23 cellular contexts compared by ENCODE assay signal in genomic region chr4:133268205-133268604, GRCh38.
A peak's percentile ranks its signal among the peaks of the same experiment; 100 is the strongest.
DNase-seq lines count a peak whose midpoint lies in the region; ATAC-seq, FAIRE-seq and TF ChIP-seq lines count a peak whose summit lies in the region.
"Had no signal": no experiment of that assay in that cellular context is flagged by ENCODE, and none has a peak within 500 bp of the region (broad histone marks: within the 10 kb centered on the region; RNA-seq: fewer than 3 reads in every experiment).

No MANE protein-coding gene starts in this region.

- TF ChIP-seq EP300 in H1 (IDR thresholded peaks at IDR 0.05; ENCODE audit: borderline replicate concordance in 1 of 2, low read depth in 2 of 2, low read length in 2 of 2) = no peak

- POLR2A ChIA-PET in H1 (lab: Charles Lee; ENCODE audit: partially characterized antibody) = no interaction called here

- H3K79me1 ChIP-seq in H1 (ENCODE audit: low read depth, low read length) (no peaks in the 10 kb centered on the region), neuronal stem cell (ENCODE audit: low read depth, low read length) (no peaks in the 10 kb centered on the region)

- H3K4me1 Mint-ChIP-seq in effector memory CD8-positive, alpha-beta T cell (ENCODE audit: low read depth in 2 of 2) = no peaks in the 10 kb centered on the region
- H3K4me1 Mint-ChIP-seq: CD14-positive monocyte; CD8-positive, alpha-beta memory T cell had no signal

- peak overlapping the region; percentile 75; the same call in 1 of the 2 replicates for H3K27ac ChIP-seq in HUES6 (ENCODE audit: low read depth, low read length)
- no peak overlapping the region for H3K27ac ChIP-seq in H1 (ENCODE audit: low read depth, low read length)
- H3K27ac ChIP-seq in neuronal stem cell (replicated peaks; ENCODE audit: low read length) = no peak overlapping the region
- H3K27ac ChIP-seq: 22Rv1; A549; BLaER1 treated with 17β-estradiol and CSF1 and Interleukin-3, amounts not matched to agents 10 nM and 100 nM had no signal

- H4K5ac ChIP-seq in H1 (ENCODE audit: insufficient read length, low read depth, low read length) = no peak overlapping the region

- H2BK5ac ChIP-seq in H1 (ENCODE audit: low read depth, low read length) (peak overlapping the region; percentile 66; the same call in 1 of the 2 replicates), neuronal stem cell (ENCODE audit: low read length) (no peak overlapping the region)

- H3K4me2 ChIP-seq in H1 (ENCODE audit: insufficient read depth in 1 of 2, low read depth in 2 of 2, low read length in 2 of 2) = no peak overlapping the region
- H3K4me2 ChIP-seq in neuronal stem cell (ENCODE audit: insufficient read depth, low read length, poor library complexity, severe bottlenecking) = no peak overlapping the region
- H3K4me2 ChIP-seq: A549; BLaER1 treated with 17β-estradiol and CSF1 and Interleukin-3, amounts not matched to agents 10 nM and 100 nM had no signal

- no peaks in the 10 kb centered on the region for H3K79me2 ChIP-seq in H1 (ENCODE audit: control insufficient read depth in 1 of 2, insufficient read depth in 2 of 2, low read length in 2 of 2)

- CTCF ChIA-PET in H1 (lab: Charles Lee; ENCODE audit: partially characterized antibody) = interaction anchor here (1.5 kb wide), 1 partner anchor 115 kb away, joined by 3 read pairs; no protein-coding TSS in a partner anchor

- TF ChIP-seq CTCF in H1 (IDR thresholded peaks at IDR 0.05; ENCODE audit: control extremely low read depth in 1 of 3, insufficient read depth in 1 of 3, low read depth in 1 of 3, low read length in 3 of 3) = no peak

- no peak for TF ChIP-seq RAD21 in H1 (IDR thresholded peaks at IDR 0.05 in 1 of 2, conservative IDR thresholded peaks at IDR 0.05 in 1 of 2; ENCODE audit: low read depth in 2 of 2, low read length in 2 of 2)

- H3K27me3 Mint-ChIP-seq in effector memory CD8-positive, alpha-beta T cell = no peaks in the 10 kb centered on the region
- H3K27me3 Mint-ChIP-seq: CD4-positive, alpha-beta T cell; CD8-positive, alpha-beta memory T cell had no signal

- no peak overlapping the region for H2AK5ac ChIP-seq in H1 (ENCODE audit: low read depth, low read length)
- H2AK5ac ChIP-seq in neuronal stem cell (ENCODE audit: low read depth, low read length) = no peak overlapping the region

- no peaks in the 10 kb centered on the region for H3K36me3 ChIP-seq in ES-I3 (ENCODE audit: insufficient read depth, low read length)
- H3K36me3 ChIP-seq in HUES6 (ENCODE audit: control insufficient read depth, insufficient read depth, low read length) = no peaks in the 10 kb centered on the region
- H3K36me3 ChIP-seq in H1 (ENCODE audit: control insufficient read depth in 2 of 4, insufficient read depth in 4 of 4, low read length in 3 of 4) = no peaks in the 10 kb centered on the region
- no peaks in the 10 kb centered on the region for H3K36me3 ChIP-seq in neuronal stem cell (replicated peaks in 1 of 2; ENCODE audit: control insufficient read depth in 2 of 2, insufficient read depth in 2 of 2, low read length in 2 of 2)
- H3K36me3 ChIP-seq: BE2C; BLaER1 treated with 17β-estradiol and CSF1 and Interleukin-3, amounts not matched to agents 10 nM and 100 nM; HAP-1 had no signal

- no peak overlapping the region for H3K56ac ChIP-seq in H1 (replicated peaks; ENCODE audit: insufficient read length, low read depth, low read length)

- H2BK15ac ChIP-seq in H1 (ENCODE audit: low read length) = no peak overlapping the region
- H2BK15ac ChIP-seq in neuronal stem cell (ENCODE audit: low read length) = no peak overlapping the region

- no peak for ATAC-seq in effector memory CD8-positive, alpha-beta T cell (replicated peaks)
- ATAC-seq: A549 had no signal

- H2BK12ac ChIP-seq in H1 (ENCODE audit: low read depth, low read length) = no peak overlapping the region
- H2BK12ac ChIP-seq in neuronal stem cell (ENCODE audit: low read length) = no peak overlapping the region

- H3K9ac ChIP-seq in ES-I3 (ENCODE audit: low read depth, low read length) (peak overlapping the region; percentile 66; the same call in 1 of the 2 replicates), HUES6 (ENCODE audit: low read length) (peak overlapping the region; percentile 95), H1 (replicated peaks in 1 of 4; ENCODE audit: extremely low read depth in 1 of 4, low read depth in 3 of 4, low read length in 3 of 4) (no peak overlapping the region), neuronal stem cell (ENCODE audit: low read depth, low read length, poor library complexity) (no peak overlapping the region)
- H3K9ac ChIP-seq: BLaER1 treated with 17β-estradiol and CSF1 and Interleukin-3, amounts not matched to agents 10 nM and 100 nM had no signal

- peak overlapping the region; percentile 52; the same call in 1 of the 2 replicates for H3K4me3 ChIP-seq in HUES6 (ENCODE audit: low read depth, low read length)
- H3K4me3 ChIP-seq in H1 (ENCODE audit: extremely low read depth in 1 of 4, insufficient read depth in 2 of 4, low read depth in 3 of 4, low read length in 4 of 4) = no peak overlapping the region
- no peak overlapping the region for H3K4me3 ChIP-seq in neuronal stem cell (ENCODE audit: low read length in 2 of 2)
- H3K4me3 ChIP-seq: A549; BLaER1 treated with 17β-estradiol and CSF1 and Interleukin-3, amounts not matched to agents 10 nM and 100 nM; HAP-1 had no signal

- TF ChIP-seq POLR2A in H1 (IDR thresholded peaks at IDR 0.05; ENCODE audit: control extremely low read depth in 1 of 2, low read depth in 2 of 2, low read length in 2 of 2) = no peak

- no peak overlapping the region for H3K4ac ChIP-seq in H1 (replicated peaks; ENCODE audit: insufficient read length, low read depth, low read length)
- no peak overlapping the region for H3K4ac ChIP-seq in neuronal stem cell (ENCODE audit: low read length)

- H3K9me3 Mint-ChIP-seq in effector memory CD8-positive, alpha-beta T cell = no peaks in the 10 kb centered on the region
- H3K9me3 Mint-ChIP-seq: CD4-positive, alpha-beta T cell; HFFc6 had no signal

- no peaks in the 10 kb centered on the region for H3K27me3 ChIP-seq in HUES6 (ENCODE audit: control insufficient read depth, insufficient read depth, low read length)
- no peaks in the 10 kb centered on the region for H3K27me3 ChIP-seq in H1 (replicated peaks in 1 of 4; ENCODE audit: control insufficient read depth in 3 of 4, extremely low read depth in 1 of 4, insufficient read depth in 3 of 4, low read length in 3 of 4)
- no peaks in the 10 kb centered on the region for H3K27me3 ChIP-seq in neuronal stem cell (ENCODE audit: control insufficient read depth in 3 of 3, insufficient read depth in 3 of 3, low read depth in 1 of 3, low read length in 3 of 3)
- H3K27me3 ChIP-seq: BE2C; BLaER1 treated with 17β-estradiol and CSF1 and Interleukin-3, amounts not matched to agents 10 nM and 100 nM had no signal

- H3K18ac ChIP-seq in H1 (ENCODE audit: extremely low read depth, low read length) = no peak overlapping the region
- H3K18ac ChIP-seq in neuronal stem cell (ENCODE audit: low read length) = no peak overlapping the region

- H3K9me3 ChIP-seq in ES-I3 (ENCODE audit: control insufficient read depth, insufficient read depth, low read length) (no peaks in the 10 kb centered on the region), HUES6 (ENCODE audit: control insufficient read depth, insufficient read depth, low read depth, low read length) (no peaks in the 10 kb centered on the region; the same call in 1 of the 2 replicates), H1 (ENCODE audit: insufficient read depth in 2 of 2, low read depth in 1 of 2, low read length in 1 of 2) (no peaks in the 10 kb centered on the region), neuronal stem cell (replicated peaks in 1 of 2; ENCODE audit: control insufficient read depth in 2 of 2, insufficient read depth in 1 of 2, low read depth in 1 of 2, low read length in 2 of 2) (no peaks in the 10 kb centered on the region)
- H3K9me3 ChIP-seq: A549; BE2C; BLaER1 treated with 17β-estradiol and CSF1 and Interleukin-3, amounts not matched to agents 10 nM and 100 nM; HAP-1 had no signal

- H3K36me3 Mint-ChIP-seq in effector memory CD8-positive, alpha-beta T cell (ENCODE audit: insufficient read depth) = no peaks in the 10 kb centered on the region
- H3K36me3 Mint-ChIP-seq: CD14-positive monocyte; CD8-positive, alpha-beta memory T cell had no signal

- DNase-seq in H1 (ENCODE audit: low read depth in 1 of 2, low spot score in 2 of 2) = no peak
- DNase-seq in neuronal stem cell (ENCODE audit: low spot score) = no peak
- no peak for DNase-seq in effector memory CD8-positive, alpha-beta T cell
- no peak for DNase-seq in GF-D8 (lab: John Stamatoyannopoulos, UW)
- no peak for DNase-seq in GOT3 (lab: John Stamatoyannopoulos, UW)
- DNase-seq: ACHN; AML-193; BE2C; CD4-positive, alpha-beta T cell; CD8-positive, alpha-beta memory T cell; DMS 273 treated with DMSO at 0.1 percent for 48 hours; DMS79; EL; HFFc6 had no signal

- H2AFZ ChIP-seq in H1 (ENCODE audit: low read length) = no peak overlapping the region
- no peak overlapping the region for H2AFZ ChIP-seq in neuronal stem cell (ENCODE audit: low read length)

- 89% methylated on average over 17 of the region's 17 CpGs; no CpG with 5 or more reads in 1 of the 2 experiments for WGBS in H1 (ENCODE audit: extremely low coverage in 1 of 2, insufficient coverage in 1 of 2, insufficient read length in 1 of 2, insufficient replicate concordance in 2 of 2, low coverage in 1 of 2, low lambda C conversion rate in 2 of 2, missing lambda C conversion rate in 1 of 2), 2 experiments
- WGBS in neuronal stem cell (ENCODE audit: extremely low coverage in 2 of 2, insufficient read length in 2 of 2, insufficient replicate concordance in 1 of 2), 2 donors = no CpG with 5 or more reads among the region's 17 CpGs

- H4K8ac ChIP-seq in H1 (ENCODE audit: extremely low read depth, insufficient read depth, low read length) (no peak overlapping the region), neuronal stem cell (ENCODE audit: low read depth, low read length) (no peak overlapping the region)

- H3K4me3 Mint-ChIP-seq in effector memory CD8-positive, alpha-beta T cell = no peak overlapping the region
- H3K4me3 Mint-ChIP-seq: CD14-positive monocyte; CD4-positive, alpha-beta T cell; CD8-positive, alpha-beta memory T cell; HFFc6 had no signal

- H3K27ac Mint-ChIP-seq in effector memory CD8-positive, alpha-beta T cell = no peak overlapping the region
- H3K27ac Mint-ChIP-seq: CD14-positive monocyte; CD4-positive, alpha-beta T cell; CD8-positive, alpha-beta memory T cell; HFFc6 had no signal

- FAIRE-seq in H1 (lab: Jason Lieb, UNC) = no peak
- FAIRE-seq: A549, D721Med, GM12892 had no signal

- H3K4me1 ChIP-seq in ES-I3 (ENCODE audit: insufficient read depth, low read length) (peaks cover 19% of the 10 kb centered on the region), HUES6 (ENCODE audit: control insufficient read depth, insufficient read depth, low read length) (peaks cover 43% of the 10 kb centered on the region), H1 (replicated peaks in 1 of 4; ENCODE audit: control insufficient read depth in 3 of 4, insufficient read depth in 4 of 4, low read length in 3 of 4) (no peaks in the 10 kb centered on the region; a peak in 1 of 7 replicates), neuronal stem cell (ENCODE audit: control insufficient read depth in 2 of 2, insufficient read depth in 1 of 2, low read depth in 1 of 2, low read length in 2 of 2) (no peaks in the 10 kb centered on the region)
- H3K4me1 ChIP-seq: A549; BE2C; BLaER1 treated with 17β-estradiol and CSF1 and Interleukin-3, amounts not matched to agents 10 nM and 100 nM; HAP-1 had no signal

- H3K23me2 ChIP-seq in H1 (ENCODE audit: low read depth, low read length) = no peaks in the 10 kb centered on the region

- H2BK120ac ChIP-seq in H1 (replicated peaks; ENCODE audit: low read depth, low read length) (no peak overlapping the region), neuronal stem cell (ENCODE audit: low read depth, low read length) (no peak overlapping the region)

- H2BK20ac ChIP-seq in H1 (ENCODE audit: low read length) = no peak overlapping the region

- no peaks in the 10 kb centered on the region for H4K20me1 ChIP-seq in H1 (replicated peaks in 1 of 2; ENCODE audit: control insufficient read depth in 1 of 2, insufficient read depth in 2 of 2, low read length in 2 of 2)
- H4K20me1 ChIP-seq: BLaER1 treated with 17β-estradiol and CSF1 and Interleukin-3, amounts not matched to agents 10 nM and 100 nM had no signal

- peak overlapping the region; percentile 54 for H4K91ac ChIP-seq in H1 (replicated peaks; ENCODE audit: insufficient read length, low read length)
- no peak overlapping the region for H4K91ac ChIP-seq in neuronal stem cell (ENCODE audit: low read depth, low read length, poor library complexity)

- no peak overlapping the region for H3K23ac ChIP-seq in H1 (ENCODE audit: insufficient read length)
- peak overlapping the region; percentile 43 for H3K23ac ChIP-seq in neuronal stem cell (ENCODE audit: low read depth, low read length, poor library complexity)

- H3K14ac ChIP-seq in H1 (ENCODE audit: insufficient read length) = no peak overlapping the region
- no peak overlapping the region for H3K14ac ChIP-seq in neuronal stem cell (ENCODE audit: low read length)

Comparison
In these comparisons a context has a peak if more than half of its experiments do, and no peak if none do; other contexts are left out.
1. H3K9ac ChIP-seq: peak in ES-I3 (single experiment) and HUES6 (single experiment); none in H1 (0 of 4) and neuronal stem cell (single experiment).